8 cellular contexts compared by ENCODE assay signal in genomic region chr7:32489788-32490126, GRCh38. TPM values are rescaled to one million over a fixed set of nuclear protein-coding genes. Genes with fewer than 3 reads are reported as not detected.
A peak's percentile ranks its signal among the peaks of the same experiment; 100 is the strongest.
DNase-seq lines count a peak whose midpoint lies in the region; ATAC-seq and TF ChIP-seq lines count a peak whose summit lies in the region.

No MANE protein-coding gene starts in this region.

- H3K9me3 ChIP-seq in CD4-positive, CD25-positive, alpha-beta regulatory T cell (ENCODE audit: control insufficient read depth in 2 of 2, low read length in 2 of 2), result no peaks in the 10 kb centered on the region
- no peaks in the 10 kb centered on the region for H3K9me3 ChIP-seq in ascending aorta

- peak overlapping the region; percentile 99 for H3K4me2 ChIP-seq in mesendoderm (ENCODE audit: low read length)

- intact Hi-C loops in ascending aorta (cut with DNase I), result loop anchor here (5.0 to 10.0 kb wide), 4 partner anchors 48 to 573 kb away; partner anchors contain the start of gene NT5C3A

- peaks cover 6% of the 10 kb centered on the region for H3K79me1 ChIP-seq in mesendoderm (ENCODE audit: low read length)

- H3K4me3 ChIP-seq in CD4-positive, CD25-positive, alpha-beta regulatory T cell (ENCODE audit: low read depth, low read length), result peak overlapping the region; percentile 97
- peak overlapping the region; percentile 73 to 96 for H3K4me3 ChIP-seq in ascending aorta
- H3K4me3 ChIP-seq in mesendoderm (ENCODE audit: low read length), result peak overlapping the region; percentile 99

- no peak overlapping the region for H4K8ac ChIP-seq in mesendoderm (ENCODE audit: low read depth, low read length)

- peak overlapping the region; percentile 75 for H4K5ac ChIP-seq in mesendoderm (ENCODE audit: low read length)

- H3K79me2 ChIP-seq in mesendoderm (ENCODE audit: control insufficient read depth, insufficient read depth, low read length), result peaks cover 5% of the 10 kb centered on the region

- H2AK5ac ChIP-seq in mesendoderm (ENCODE audit: low read length), result no peak overlapping the region

- H2BK120ac ChIP-seq in mesendoderm (ENCODE audit: low read depth, low read length), result no peak overlapping the region

- no peak for ATAC-seq in CD4-positive, CD25-positive, alpha-beta regulatory T cell (ENCODE audit: low read depth in 2 of 2)
- ATAC-seq in HG02885 (IDR thresholded peaks at IDR 0.05; ENCODE audit: poor library complexity, unreplicated experiment), result peak; percentile 25
- no peak for ATAC-seq in HG02840 (IDR thresholded peaks at IDR 0.05; ENCODE audit: low FRiP score, unreplicated experiment)
- no peak for ATAC-seq in HG03280 (IDR thresholded peaks at IDR 0.05; ENCODE audit: unreplicated experiment)

- H3K36me3 Mint-ChIP-seq in CD4-positive, CD25-positive, alpha-beta regulatory T cell, result peaks cover 17% of the 10 kb centered on the region

- no CpG with 5 or more reads among the region's 9 CpGs for WGBS in mesendoderm (ENCODE audit: extremely low coverage, insufficient coverage, low lambda C conversion rate)

- no peak overlapping the region for H3K23ac ChIP-seq in mesendoderm (ENCODE audit: low read length)

- H3K56ac ChIP-seq in mesendoderm (ENCODE audit: low read length), result peak overlapping the region; percentile 100

- no peak for TF ChIP-seq CTCF in ascending aorta (IDR thresholded peaks at IDR 0.05)

- H3K4me3 Mint-ChIP-seq in CD4-positive, CD25-positive, alpha-beta regulatory T cell, result peak overlapping the region; percentile 86 to 94 (median 92)

- no peak overlapping the region for H3K18ac ChIP-seq in mesendoderm (ENCODE audit: low read length)

- DNase-seq in CD4-positive, CD25-positive, alpha-beta regulatory T cell, result no peak
- DNase-seq in ascending aorta (ENCODE audit: low spot score in 2 of 2) (no peak), mesendoderm (no peak), NCI-H1694 (lab: John Stamatoyannopoulos, UW) (no peak), 8988T (no peak)

- H3K9me3 Mint-ChIP-seq in CD4-positive, CD25-positive, alpha-beta regulatory T cell, result peaks cover 0 to 1% (median 0%) of the 10 kb centered on the region in 7 donors

- H3K27ac ChIP-seq in CD4-positive, CD25-positive, alpha-beta regulatory T cell (ENCODE audit: insufficient read depth, low read length, poor library complexity, severe bottlenecking), result peak overlapping the region; percentile 90
- H3K27ac ChIP-seq in ascending aorta (peak overlapping the region; percentile 80 to 85), mesendoderm (ENCODE audit: low read depth, low read length) (no peak overlapping the region)

- no peak overlapping the region for H2BK5ac ChIP-seq in mesendoderm (ENCODE audit: low read length)

- H3K27me3 Mint-ChIP-seq in CD4-positive, CD25-positive, alpha-beta regulatory T cell, result peaks cover 3% of the 10 kb centered on the region

- H3K4ac ChIP-seq in mesendoderm (ENCODE audit: low read depth, low read length), result peak overlapping the region; percentile 36

- H2BK15ac ChIP-seq in mesendoderm (replicated peaks; ENCODE audit: low read depth), result no peak overlapping the region

- H3K4me1 Mint-ChIP-seq in CD4-positive, CD25-positive, alpha-beta regulatory T cell, result peaks cover 10 to 45% (median 30%) of the 10 kb centered on the region in 4 donors

- peaks cover 22% of the 10 kb centered on the region for H3K36me3 ChIP-seq in CD4-positive, CD25-positive, alpha-beta regulatory T cell (ENCODE audit: control insufficient read depth, insufficient read depth, low read length)
- H3K36me3 ChIP-seq in ascending aorta (peaks cover 0 to 22% of the 10 kb centered on the region in 2 donors), mesendoderm (ENCODE audit: control insufficient read depth, insufficient read depth, low read length) (peaks cover 4% of the 10 kb centered on the region)

- no peaks in the 10 kb centered on the region for H3K27me3 ChIP-seq in CD4-positive, CD25-positive, alpha-beta regulatory T cell (ENCODE audit: control insufficient read depth, insufficient read depth, low read length)
- H3K27me3 ChIP-seq in ascending aorta, result no peaks in the 10 kb centered on the region
- no peaks in the 10 kb centered on the region for H3K27me3 ChIP-seq in mesendoderm (ENCODE audit: insufficient read depth, low read length, poor library complexity)

- H3K9ac ChIP-seq in mesendoderm (ENCODE audit: low read length), result peak overlapping the region; percentile 97

- peaks cover 24% of the 10 kb centered on the region for H3K4me1 ChIP-seq in CD4-positive, CD25-positive, alpha-beta regulatory T cell (ENCODE audit: control insufficient read depth, insufficient read depth, low read length, poor library complexity, severe bottlenecking)
- H3K4me1 ChIP-seq in ascending aorta (peaks cover 6 to 9% of the 10 kb centered on the region in 2 donors), mesendoderm (ENCODE audit: control insufficient read depth, low read depth, low read length) (no peaks in the 10 kb centered on the region)

- H3K27ac Mint-ChIP-seq in CD4-positive, CD25-positive, alpha-beta regulatory T cell, result peak overlapping the region; percentile 92 to 97 (median 93)

RNA-seq across cellular contexts. Expression of gene LSM5, which starts 0.4 kb away (rescaled TPM):
- 17.3 TPM for total RNA-seq in CD4-positive, CD25-positive, alpha-beta regulatory T cell
- polyA plus RNA-seq in CD4-positive, CD25-positive, alpha-beta regulatory T cell, result 100 to 1,000 TPM in 3 of 4 donors, 10 to 100 TPM in 1; 98.0 to 136 (median 103) TPM
- 20.5 TPM for total RNA-seq in ascending aorta
- polyA plus RNA-seq in mesendoderm (2013, experiment 1 of 2), result 273 TPM
- 270 TPM for polyA plus RNA-seq in mesendoderm (2013, experiment 2 of 2)

RNA-seq across cellular contexts. Expression of gene AVL9, which starts 5.5 kb away (rescaled TPM):
- total RNA-seq in CD4-positive, CD25-positive, alpha-beta regulatory T cell, result 31.8 TPM
- 10 to 100 TPM in 2 of 4 donors, 1 to 10 TPM in 2; 8.9 to 14.3 (median 10.7) TPM for polyA plus RNA-seq in CD4-positive, CD25-positive, alpha-beta regulatory T cell
- 78.3 TPM for total RNA-seq in ascending aorta
- polyA plus RNA-seq in mesendoderm (2013, experiment 1 of 2), result 13.5 TPM
- 12.4 TPM for polyA plus RNA-seq in mesendoderm (2013, experiment 2 of 2)
